ENCODE assay signal across 28 cellular contexts in the genomic region with DNA sequence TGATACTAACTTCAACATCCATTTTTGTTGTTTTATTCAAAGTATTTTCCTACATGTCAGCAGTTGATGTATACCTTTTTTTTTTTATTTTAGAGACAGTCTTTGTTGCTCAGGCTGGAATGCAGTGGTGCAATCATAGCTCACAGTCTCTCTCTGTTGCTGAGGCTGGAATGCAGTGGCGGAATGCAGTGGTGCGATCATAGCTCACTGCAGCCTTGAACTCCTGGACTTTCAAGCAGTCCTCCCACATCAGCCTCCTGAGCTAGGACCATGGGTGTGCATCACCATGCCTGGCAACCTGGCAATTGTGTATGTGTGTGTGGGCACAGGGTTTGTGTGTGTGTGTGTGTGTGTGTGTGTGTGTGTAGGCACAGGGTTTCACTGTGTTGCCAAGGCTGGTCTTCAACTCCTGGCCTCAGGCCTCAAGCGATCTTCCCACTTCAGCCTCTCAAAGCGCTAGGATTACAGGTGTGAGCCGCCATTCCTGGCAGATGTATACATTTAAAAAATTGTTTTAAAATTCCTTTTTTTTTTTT. TPM values are rescaled to one million over a fixed set of nuclear protein-coding genes. Genes with fewer than 3 reads are reported as not detected.
DNase-seq lines count a peak whose midpoint lies in the region; ATAC-seq and TF ChIP-seq lines count a peak whose summit lies in the region.
"Had no signal": no experiment of that assay in that cellular context is flagged by ENCODE, and none has a peak within 500 bp of the region (broad histone marks: within the 10 kb centered on the region; RNA-seq: fewer than 3 reads in every experiment).

No MANE protein-coding gene starts in this region.

- no peak for ATAC-seq in HG03097 (IDR thresholded peaks at IDR 0.05; ENCODE audit: low FRiP score, unreplicated experiment)
- ATAC-seq: activated CD8-positive, alpha-beta T cell treated with anti-CD3 and anti-CD28 coated beads, Interleukin-2, amount 10 ng/mL, durations not matched to agents 7 days and 5 days had no signal

- no peaks in the 10 kb centered on the region for H3K27me3 Mint-ChIP-seq in HFFc6 (ENCODE audit: insufficient read depth)
- H3K27me3 Mint-ChIP-seq in progenitor cell of endocrine pancreas, result no peaks in the 10 kb centered on the region
- no peaks in the 10 kb centered on the region for H3K27me3 Mint-ChIP-seq in type B pancreatic cell
- H3K27me3 Mint-ChIP-seq: activated naive CD8-positive, alpha-beta T cell treated with anti-CD3 and anti-CD28 coated beads, Interleukin-2, amount 10 ng/mL, durations not matched to agents 7 days and 5 days; brain had no signal

- no peak overlapping the region for H3K27ac ChIP-seq in brain microvascular endothelial cell
- H3K27ac ChIP-seq: BLaER1 treated with 17β-estradiol and CSF1 and Interleukin-3, amounts not matched to agents 10 nM and 100 nM; colonic mucosa; neural progenitor cell; sigmoid colon; SJCRH30; tibial nerve had no signal

- no peaks in the 10 kb centered on the region for H3K27me3 ChIP-seq in brain microvascular endothelial cell (replicated peaks)
- H3K27me3 ChIP-seq: BLaER1 treated with 17β-estradiol and CSF1 and Interleukin-3, amounts not matched to agents 10 nM and 100 nM; colonic mucosa; neural progenitor cell; sigmoid colon; SJCRH30; tibial nerve had no signal

- peaks cover 9% of the 10 kb centered on the region for H3K36me3 Mint-ChIP-seq in HFFc6 (ENCODE audit: low read depth)
- peaks cover 21% of the 10 kb centered on the region for H3K36me3 Mint-ChIP-seq in progenitor cell of endocrine pancreas (ENCODE audit: insufficient read depth)
- peaks cover 21% of the 10 kb centered on the region for H3K36me3 Mint-ChIP-seq in type B pancreatic cell

- DNase-seq in AG04449 (ENCODE audit: low read depth, low spot score) (peak; percentile 3), HFFc6 (peak; percentile 4), brain microvascular endothelial cell (peak; percentile 40), islet precursor cell (peak; percentile 66), MV-4-11 (lab: John Stamatoyannopoulos, UW) (no peak), progenitor cell of endocrine pancreas (ENCODE audit: low spot score, unreplicated experiment) (no peak), type B pancreatic cell (ENCODE audit: extremely low spot score, unreplicated experiment) (no peak)
- DNase-seq: activated CD8-positive, alpha-beta T cell treated with anti-CD3 and anti-CD28 coated beads, Interleukin-2, amount 10 ng/mL, durations not matched to agents 7 days and 5 days; activated effector memory CD4-positive, alpha-beta T cell treated with Interleukin-2 at 50 U/mL for 16 hours; activated naive CD8-positive, alpha-beta T cell treated with anti-CD3 and anti-CD28 coated beads, Interleukin-2, amount 10 ng/mL, durations not matched to agents 7 days and 5 days; activated T-cell treated with anti-CD3 and anti-CD28 coated beads for 4 hours; colonic mucosa; DND-41; effector memory CD4-positive, alpha-beta T cell; KG1; kidney; NCI-H1694 treated with DMSO at 0.1 percent for 48 hours; NCI-H69; sigmoid colon; SJCRH30; stimulated activated CD4-positive, alpha-beta T cell treated with anti-CD3 and anti-CD28 coated beads, Interleukin-15, amount 100 ng/mL, for 24 hours; stimulated activated CD8-positive, alpha-beta memory T cell treated with anti-CD3 and anti-CD28 coated beads, Interleukin-4, amount 100 ng/mL, for 48 hours had no signal

- H3K36me3 ChIP-seq in brain microvascular endothelial cell (replicated peaks), result peaks cover 3% of the 10 kb centered on the region

- CTCF ChIA-PET in AG04449 (lab: Yijun Ruan, JAX), result no interaction called here

- H3K4me3 Mint-ChIP-seq in HFFc6, result no peak overlapping the region
- no peak overlapping the region for H3K4me3 Mint-ChIP-seq in progenitor cell of endocrine pancreas (ENCODE audit: low read depth)
- H3K4me3 Mint-ChIP-seq in type B pancreatic cell, result no peak overlapping the region
- H3K4me3 Mint-ChIP-seq: activated CD8-positive, alpha-beta T cell treated with anti-CD3 and anti-CD28 coated beads, Interleukin-2, amount 10 ng/mL, durations not matched to agents 7 days and 5 days; activated naive CD8-positive, alpha-beta T cell treated with anti-CD3 and anti-CD28 coated beads, Interleukin-2, amount 10 ng/mL, durations not matched to agents 7 days and 5 days; brain; neural progenitor cell had no signal

- H3K4me1 Mint-ChIP-seq in HFFc6 (ENCODE audit: low read depth) (no peaks in the 10 kb centered on the region), progenitor cell of endocrine pancreas (ENCODE audit: low read depth) (no peaks in the 10 kb centered on the region), type B pancreatic cell (ENCODE audit: unreplicated experiment) (no peaks in the 10 kb centered on the region)
- H3K4me1 Mint-ChIP-seq: brain, neural progenitor cell had no signal

- POLR2A ChIA-PET in AG04449 (lab: Yijun Ruan, JAX), result no interaction called here

- no peak for TF ChIP-seq CTCF in AG04449 (IDR thresholded peaks at IDR 0.05; ENCODE audit: insufficient read depth, low read length, missing control alignments)
- no peak for TF ChIP-seq CTCF in HFFc6 (IDR thresholded peaks at IDR 0.05)
- TF ChIP-seq CTCF in brain microvascular endothelial cell (IDR thresholded peaks at IDR 0.05; ENCODE audit: low read depth, low read length, missing control alignments), result no peak
- TF ChIP-seq CTCF in progenitor cell of endocrine pancreas (IDR thresholded peaks at IDR 0.05; ENCODE audit: unreplicated experiment), result no peak
- no peak for TF ChIP-seq CTCF in type B pancreatic cell (conservative IDR thresholded peaks at IDR 0.05)

- in situ Hi-C loops in brain microvascular endothelial cell (cut with HindIII; ENCODE audit: low pct_ligation_motif_present, low sequenced_read_pairs), result no loop called here

- H3K27ac Mint-ChIP-seq in HFFc6 (no peak overlapping the region), progenitor cell of endocrine pancreas (no peak overlapping the region), type B pancreatic cell (no peak overlapping the region)
- H3K27ac Mint-ChIP-seq: activated CD8-positive, alpha-beta T cell treated with anti-CD3 and anti-CD28 coated beads, Interleukin-2, amount 10 ng/mL, durations not matched to agents 7 days and 5 days; activated naive CD8-positive, alpha-beta T cell treated with anti-CD3 and anti-CD28 coated beads, Interleukin-2, amount 10 ng/mL, durations not matched to agents 7 days and 5 days; brain; neural progenitor cell had no signal

- no peak overlapping the region for H3K4me3 ChIP-seq in AG04449 (ENCODE audit: low read depth, low read length)
- no peak overlapping the region for H3K4me3 ChIP-seq in brain microvascular endothelial cell (ENCODE audit: low read depth, low read length)
- H3K4me3 ChIP-seq: BLaER1 treated with 17β-estradiol and CSF1 and Interleukin-3, amounts not matched to agents 10 nM and 100 nM; colonic mucosa; lung; neural progenitor cell; sigmoid colon; SJCRH30; tibial nerve had no signal

- H3K9me3 Mint-ChIP-seq in HFFc6, result no peaks in the 10 kb centered on the region
- no peaks in the 10 kb centered on the region for H3K9me3 Mint-ChIP-seq in progenitor cell of endocrine pancreas (ENCODE audit: low read depth)
- no peaks in the 10 kb centered on the region for H3K9me3 Mint-ChIP-seq in type B pancreatic cell
- H3K9me3 Mint-ChIP-seq: activated naive CD8-positive, alpha-beta T cell treated with anti-CD3 and anti-CD28 coated beads, Interleukin-2, amount 10 ng/mL, durations not matched to agents 7 days and 5 days; neural progenitor cell had no signal

RNA-seq across cellular contexts. Expression of a gene that starts 24.8 kb away (rescaled TPM):
- 1 to 10 TPM; 5.1 to 9.8 (median 8.4) TPM for total RNA-seq in HFFc6 (2021; fragmentation: NEBNext Ultra II Directional; extraction: Animal tissue kit (Norgen Biotek cat#: 25700))
- total RNA-seq in progenitor cell of endocrine pancreas (45.2 and 47.9 TPM in 2 replicates), type B pancreatic cell (ENCODE audit: low replicate concordance) (12.6 and 22.3 TPM in 2 replicates)

Comparison
In these comparisons a context has a peak if more than half of its experiments do, and no peak if none do; other contexts are left out.
1. DNase-seq: peak in AG04449 (single experiment), HFFc6 (single experiment), brain microvascular endothelial cell (single experiment) and islet precursor cell (single experiment); none in MV-4-11 (single experiment), progenitor cell of endocrine pancreas (single experiment) and type B pancreatic cell (single experiment).